Comparison of ENCODE assay signal across 1 cellular context in genomic region chr6:84360039-84360438, GRCh38.
TF ChIP-seq lines count a peak whose summit lies in the region.

No MANE protein-coding gene starts in this region.

TF ChIP-seq in HepG2, 621 proteins besides CTCF, POLR2A, EP300 and RAD21 (continued from another document):
- TF ChIP-seq, protein P1, sequence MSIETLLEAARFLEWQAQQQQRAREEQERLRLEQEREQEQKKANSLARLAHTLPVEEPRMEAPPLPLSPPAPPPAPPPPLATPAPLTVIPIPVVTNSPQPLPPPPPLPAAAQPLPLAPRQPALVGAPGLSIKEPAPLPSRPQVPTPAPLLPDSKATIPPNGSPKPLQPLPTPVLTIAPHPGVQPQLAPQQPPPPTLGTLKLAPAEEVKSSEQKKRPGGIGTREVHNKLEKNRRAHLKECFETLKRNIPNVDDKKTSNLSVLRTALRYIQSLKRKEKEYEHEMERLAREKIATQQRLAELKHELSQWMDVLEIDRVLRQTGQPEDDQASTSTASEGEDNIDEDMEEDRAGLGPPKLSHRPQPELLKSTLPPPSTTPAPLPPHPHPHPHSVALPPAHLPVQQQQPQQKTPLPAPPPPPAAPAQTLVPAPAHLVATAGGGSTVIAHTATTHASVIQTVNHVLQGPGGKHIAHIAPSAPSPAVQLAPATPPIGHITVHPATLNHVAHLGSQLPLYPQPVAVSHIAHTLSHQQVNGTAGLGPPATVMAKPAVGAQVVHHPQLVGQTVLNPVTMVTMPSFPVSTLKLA (IDR thresholded peaks at IDR 0.05), result peak; percentile 69
